ENCODE assay signal across 8 cellular contexts in the genomic region with DNA sequence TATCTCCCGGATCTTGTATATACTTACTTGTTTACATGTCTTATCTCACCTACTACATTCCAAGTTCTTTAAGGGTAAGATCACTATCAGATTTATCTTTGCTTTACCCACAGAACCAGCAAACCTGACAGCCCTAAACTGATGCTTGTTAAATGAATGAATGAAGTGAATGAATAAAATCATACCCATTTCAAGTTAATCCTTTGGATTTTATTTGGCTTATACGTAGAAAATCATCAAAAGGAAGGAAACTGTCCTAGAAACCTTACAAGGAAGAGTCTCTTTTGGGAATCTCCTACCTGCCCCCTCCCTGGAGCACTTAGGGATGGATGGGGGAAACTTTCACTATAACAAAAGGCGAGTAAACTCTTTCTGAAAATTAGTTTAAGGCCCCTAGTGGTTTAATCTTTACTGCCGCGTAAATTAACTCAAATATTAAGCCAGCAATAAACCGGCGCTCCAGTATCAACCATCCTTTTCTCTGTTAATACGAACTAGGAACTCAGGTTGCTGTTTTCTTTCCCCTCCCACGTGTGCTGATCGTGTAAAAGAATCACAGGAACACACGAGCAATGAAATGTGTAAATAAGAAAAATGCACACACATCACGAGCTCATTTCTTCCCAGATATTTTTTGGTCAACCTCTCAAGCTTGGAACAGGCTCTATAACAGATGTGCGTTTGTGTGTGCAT. TPM values are rescaled to one million over a fixed set of nuclear protein-coding genes. Genes with fewer than 3 reads are reported as not detected.
A peak's percentile ranks its signal among the peaks of the same experiment; 100 is the strongest.
DNase-seq lines count a peak whose midpoint lies in the region; ATAC-seq and TF ChIP-seq lines count a peak whose summit lies in the region.

No MANE protein-coding gene starts in this region.

- intact Hi-C loops in PC-9 (cut with micrococcal nuclease; ENCODE audit: unreplicated experiment) = loop anchor here (1.0 kb wide), 2 partner anchors 18 to 135 kb away; no protein-coding TSS in a partner anchor

- no peaks in the 10 kb centered on the region for H3K9me3 Mint-ChIP-seq in endothelial cell (ENCODE audit: unreplicated experiment)

- H4K91ac ChIP-seq in neuronal stem cell (ENCODE audit: low read depth, low read length, poor library complexity) = no peak overlapping the region

- no TSS peak for BruUV-seq in PC-9 (replicated peaks; lab: Mats Ljungman, UMichigan)

- peaks cover 8% of the 10 kb centered on the region for H3K4me1 Mint-ChIP-seq in endothelial cell (ENCODE audit: unreplicated experiment)

- H3K27me3 Mint-ChIP-seq in endothelial cell (ENCODE audit: unreplicated experiment) = peaks cover 3% of the 10 kb centered on the region

- H3K27ac Mint-ChIP-seq in endothelial cell (ENCODE audit: unreplicated experiment) = peak overlapping the region; percentile 33

- no peaks in the 10 kb centered on the region for H3K9me2 ChIP-seq in PC-9 (ENCODE audit: insufficient read depth)

- H3K79me2 ChIP-seq in PC-9 (ENCODE audit: low read depth) = peaks cover 20% of the 10 kb centered on the region

- no peak overlapping the region for H3K4ac ChIP-seq in neuronal stem cell (ENCODE audit: low read length)

- no CpG with 5 or more reads among the region's 13 CpGs for WGBS in neuronal stem cell (ENCODE audit: extremely low coverage in 2 of 2, insufficient read length in 2 of 2, insufficient replicate concordance in 1 of 2), 2 donors

- H2AFZ ChIP-seq in PC-9 = peak overlapping the region; percentile 90
- H2AFZ ChIP-seq in neuronal stem cell (ENCODE audit: low read length) = peak overlapping the region; percentile 99

- H3K27ac ChIP-seq in PC-9 (peak overlapping the region; percentile 87), neuronal stem cell (replicated peaks; ENCODE audit: low read length) (no peak overlapping the region)

- H3K4me3 ChIP-seq in PC-9 (peak overlapping the region; percentile 93), neuronal stem cell (ENCODE audit: low read length in 2 of 2) (peak overlapping the region; percentile 70 to 98)

- no peaks in the 10 kb centered on the region for H4K20me1 ChIP-seq in PC-9 (ENCODE audit: insufficient read depth)

- H3K18ac ChIP-seq in neuronal stem cell (ENCODE audit: low read length) = no peak overlapping the region

- no peak overlapping the region for H3K14ac ChIP-seq in neuronal stem cell (ENCODE audit: low read length)

- ATAC-seq in HG03457 (IDR thresholded peaks at IDR 0.05; ENCODE audit: unreplicated experiment) (no peak), HG02885 (IDR thresholded peaks at IDR 0.05; ENCODE audit: poor library complexity, unreplicated experiment) (no peak)

- no peak overlapping the region for H4K8ac ChIP-seq in neuronal stem cell (ENCODE audit: low read depth, low read length)

- H2BK12ac ChIP-seq in neuronal stem cell (ENCODE audit: low read length) = no peak overlapping the region

- no peaks in the 10 kb centered on the region for H3K27me3 ChIP-seq in PC-9 (ENCODE audit: insufficient read depth, low read depth)
- H3K27me3 ChIP-seq in neuronal stem cell (ENCODE audit: control insufficient read depth in 3 of 3, insufficient read depth in 3 of 3, low read depth in 1 of 3, low read length in 3 of 3) = no peaks in the 10 kb centered on the region

- no peak overlapping the region for H2BK120ac ChIP-seq in neuronal stem cell (ENCODE audit: low read depth, low read length)

- H3K23ac ChIP-seq in neuronal stem cell (ENCODE audit: low read depth, low read length, poor library complexity) = no peak overlapping the region

- TF ChIP-seq CTCF in PC-9 (conservative IDR thresholded peaks at IDR 0.05) = peak; percentile 41; the same call in 1 of the 2 replicates
- TF ChIP-seq CTCF in endothelial cell (IDR thresholded peaks at IDR 0.05; ENCODE audit: unreplicated experiment) = no peak

- peak overlapping the region; percentile 88 for H3K4me2 ChIP-seq in PC-9
- peak overlapping the region; percentile 57 for H3K4me2 ChIP-seq in neuronal stem cell (ENCODE audit: insufficient read depth, low read length, poor library complexity, severe bottlenecking)

- H3F3A ChIP-seq in PC-9 (ENCODE audit: insufficient read depth, low read depth) = peaks cover 48% of the 10 kb centered on the region

- no peak overlapping the region for H2AK5ac ChIP-seq in neuronal stem cell (ENCODE audit: low read depth, low read length)

- H3K4me3 Mint-ChIP-seq in endothelial cell (ENCODE audit: unreplicated experiment) = peak overlapping the region; percentile 90

- CTCF ChIA-PET in PC-9 (lab: Charles Lee) = interaction anchor here (0.6 kb wide), 1 partner anchor 68 kb away, joined by 3 read pairs; no protein-coding TSS in a partner anchor

- peak; percentile 48 for DNase-seq in EL
- DNase-seq in PC-9 = peak in 1 of 2 experiments; percentile 49
- no peak for DNase-seq in endothelial cell (ENCODE audit: low spot score)
- DNase-seq in neuronal stem cell (ENCODE audit: low spot score) = no peak
- DNase-seq in NCI-H69 (lab: John Stamatoyannopoulos, UW) = no peak
- no peak for DNase-seq in superior temporal gyrus (ENCODE audit: extremely low spot score)

- no peak overlapping the region for H2BK5ac ChIP-seq in neuronal stem cell (ENCODE audit: low read length)

- H2BK15ac ChIP-seq in neuronal stem cell (ENCODE audit: low read length) = no peak overlapping the region

- H3K36me3 Mint-ChIP-seq in endothelial cell (ENCODE audit: low read depth, unreplicated experiment) = no peaks in the 10 kb centered on the region

- H3K9ac ChIP-seq in neuronal stem cell (ENCODE audit: low read depth, low read length, poor library complexity) = no peak overlapping the region

- H3K79me1 ChIP-seq in neuronal stem cell (ENCODE audit: low read depth, low read length) = peaks cover 12% of the 10 kb centered on the region

- peaks cover 29% of the 10 kb centered on the region for H3K4me1 ChIP-seq in PC-9 (replicated peaks; ENCODE audit: insufficient read depth)
- peaks cover 5 to 6% of the 10 kb centered on the region in 2 donors for H3K4me1 ChIP-seq in neuronal stem cell (ENCODE audit: control insufficient read depth in 2 of 2, insufficient read depth in 1 of 2, low read depth in 1 of 2, low read length in 2 of 2)

- POLR2A ChIA-PET in PC-9 (lab: Charles Lee; ENCODE audit: unreplicated experiment) = interaction anchor here (0.6 kb wide), 1 partner anchor 189 kb away, joined by 5 read pairs; the partner anchor contains the start of gene SF3B5

- H3K9me3 ChIP-seq in PC-9 (ENCODE audit: insufficient read depth, low read depth) (no peaks in the 10 kb centered on the region), neuronal stem cell (replicated peaks in 1 of 2; ENCODE audit: control insufficient read depth in 2 of 2, insufficient read depth in 1 of 2, low read depth in 1 of 2, low read length in 2 of 2) (peaks cover 0 to 6% of the 10 kb centered on the region in 2 donors)

- H3K36me3 ChIP-seq in PC-9 (ENCODE audit: low read depth) (no peaks in the 10 kb centered on the region), neuronal stem cell (replicated peaks in 1 of 2; ENCODE audit: control insufficient read depth in 2 of 2, insufficient read depth in 2 of 2, low read length in 2 of 2) (no peaks in the 10 kb centered on the region)

RNA-seq across cellular contexts. Expression of gene UTRN, which starts 1.2 kb away (rescaled TPM):
- total RNA-seq in PC-9 (2021) = 108 and 125 TPM in 2 replicates
- 164 TPM for total RNA-seq in endothelial cell (ENCODE audit: unreplicated experiment)
- 13.3 TPM for polyA plus RNA-seq in neuronal stem cell (2013, experiment 1 of 2)
- polyA plus RNA-seq in neuronal stem cell (2013, experiment 2 of 2) = 12.3 TPM
